18 cellular contexts compared by ENCODE assay signal in the genomic region with DNA sequence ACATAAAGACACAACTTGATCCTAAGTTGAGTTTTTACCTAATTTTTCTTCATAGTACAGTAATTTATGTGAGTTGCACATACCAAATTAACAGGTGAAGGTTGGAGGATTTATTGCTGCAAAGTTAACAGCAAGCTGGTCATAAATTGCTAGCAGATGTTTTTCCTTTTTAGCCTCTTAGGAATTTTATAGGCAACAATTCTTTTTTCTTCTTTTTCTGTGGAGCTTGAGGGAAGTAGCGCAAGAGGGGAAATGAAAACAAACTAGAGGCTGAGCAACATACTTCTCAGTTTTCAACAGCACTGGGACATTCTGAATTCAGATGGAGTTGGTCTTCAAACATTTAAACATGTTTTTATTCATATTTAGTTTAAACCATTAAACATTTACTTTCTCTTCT.
DNase-seq lines count a peak whose midpoint lies in the region; ATAC-seq, FAIRE-seq and TF ChIP-seq lines count a peak whose summit lies in the region.
"Had no signal": no experiment of that assay in that cellular context is flagged by ENCODE, and none has a peak within 500 bp of the region (broad histone marks: within the 10 kb centered on the region; RNA-seq: fewer than 3 reads in every experiment).

No MANE protein-coding gene starts in this region.

- H3K36me3 Mint-ChIP-seq in naive thymus-derived CD4-positive, alpha-beta T cell = peaks cover 17 to 69% (median 32%) of the 10 kb centered on the region in 5 donors

- in situ Hi-C loops in K562 (cut with MboI) = no loop called here

- WGBS in K562 (ENCODE audit: insufficient coverage, low coverage, missing lambda C conversion rate) = 100% methylated on average over 1 of the region's 1 CpG
- no CpG with 5 or more reads among the region's 1 CpG for WGBS in neuronal stem cell (ENCODE audit: extremely low coverage in 2 of 2, insufficient read length in 2 of 2, insufficient replicate concordance in 1 of 2), 2 donors
- WGBS in stomach, 5 donors = 84 to 97% (median 89%) methylated on average over 1 of the region's 1 CpG

- peak; percentile 54 for FAIRE-seq in K562 (lab: Jason Lieb, UNC)
- FAIRE-seq: keratinocyte had no signal

- no peak overlapping the region for H2BK120ac ChIP-seq in neuronal stem cell (ENCODE audit: low read depth, low read length)

- H3K4me2 ChIP-seq in K562 (ENCODE audit: insufficient read depth, low read length) (no peak overlapping the region), neuronal stem cell (ENCODE audit: insufficient read depth, low read length, poor library complexity, severe bottlenecking) (no peak overlapping the region)

- H3K4me3 Mint-ChIP-seq in naive thymus-derived CD4-positive, alpha-beta T cell = no peak overlapping the region
- H3K4me3 Mint-ChIP-seq: brain had no signal

- no peak overlapping the region for H2BK12ac ChIP-seq in neuronal stem cell (ENCODE audit: low read length)

- H3K79me2 ChIP-seq in K562 (ENCODE audit: control insufficient read depth, insufficient read depth, low read length) = no peaks in the 10 kb centered on the region

- POLR2A ChIA-PET in BJ (lab: Charles Lee) = interaction anchor here (0.6 kb wide), 2 partner anchors 173 to 810 kb away, joined by 3 to 4 read pairs; no protein-coding TSS in a partner anchor
- POLR2A ChIA-PET in K562 (lab: Yijun Ruan, JAX) = no interaction called here
- POLR2A ChIA-PET in naive thymus-derived CD4-positive, alpha-beta T cell (lab: Charles Lee) = interaction anchor here (0.8 kb wide), 1 partner anchor 202 kb away, joined by 3 read pairs; no protein-coding TSS in a partner anchor

- no peak overlapping the region for H3K9ac ChIP-seq in K562 (ENCODE audit: insufficient read depth in 1 of 2, low read depth in 2 of 2, low read length in 2 of 2)
- no peak overlapping the region for H3K9ac ChIP-seq in neuronal stem cell (ENCODE audit: low read depth, low read length, poor library complexity)

- H3K36me3 ChIP-seq in BJ (ENCODE audit: control insufficient read depth, insufficient read depth, low read length) (peaks cover 6% of the 10 kb centered on the region), K562 (ENCODE audit: control insufficient read depth, insufficient read depth, low read length) (peaks cover 83% of the 10 kb centered on the region; the same call in 2 of the 3 replicates), neuronal stem cell (replicated peaks in 1 of 2; ENCODE audit: control insufficient read depth in 2 of 2, insufficient read depth in 2 of 2, low read length in 2 of 2) (peaks cover 11 to 66% of the 10 kb centered on the region in 2 donors), stomach (peaks cover 25 to 86% (median 75%) of the 10 kb centered on the region in 4 donors)
- peaks cover 26 to 98% (median 34%) of the 10 kb centered on the region in 3 experiments for H3K36me3 ChIP-seq in naive thymus-derived CD4-positive, alpha-beta T cell (ENCODE audit: control insufficient read depth in 2 of 3, insufficient read depth in 3 of 3, low read length in 3 of 3)

- DNase-seq in BJ (ENCODE audit: low read depth) (peak; percentile 39), HFF-Myc (ENCODE audit: extremely low read depth, low read depth) (peak; percentile 38), K562 (ENCODE audit: extremely low read depth in 1 of 4, low spot score in 3 of 4) (no peak), neuronal stem cell (ENCODE audit: low spot score) (no peak), RKO (ENCODE audit: low spot score) (no peak), stomach (no peak)
- no peak for DNase-seq in naive thymus-derived CD4-positive, alpha-beta T cell
- DNase-seq in stimulated activated CD4-positive, alpha-beta T cell treated with anti-CD3 and anti-CD28 coated beads, Interleukin-15, amount 100 ng/mL, for 24 hours = no peak
- DNase-seq: activated CD4-positive, alpha-beta T cell treated with anti-CD3 and anti-CD28 coated beads, Interleukin-2, amount 50 U/mL, for 1 hour; effector CD4-positive, alpha-beta T cell; GDM1; glutamatergic neuron; NCI-H2029 treated with DMSO at 0.1 percent for 48 hours; T1000; transverse colon had no signal

- no peak for TF ChIP-seq CTCF in BJ (IDR thresholded peaks at IDR 0.05; ENCODE audit: insufficient read depth, low read depth, low read length)
- no peak for TF ChIP-seq CTCF in HFF-Myc (IDR thresholded peaks at IDR 0.05; ENCODE audit: low read depth, low read length, missing control alignments)
- TF ChIP-seq CTCF in K562 (IDR thresholded peaks at IDR 0.05 in 2 of 3, conservative IDR thresholded peaks at IDR 0.05 in 1 of 3; ENCODE audit: insufficient read depth in 2 of 3, low read depth in 1 of 3, low read length in 3 of 3) = no peak
- no peak for TF ChIP-seq CTCF in stomach (IDR thresholded peaks at IDR 0.05)

- H3K4me1 ChIP-seq in K562 (replicated peaks in 1 of 2; ENCODE audit: control insufficient read depth in 2 of 2, insufficient read depth in 2 of 2, low read length in 2 of 2) = no peaks in the 10 kb centered on the region
- no peaks in the 10 kb centered on the region for H3K4me1 ChIP-seq in naive thymus-derived CD4-positive, alpha-beta T cell (ENCODE audit: control insufficient read depth in 2 of 2, insufficient read depth in 2 of 2, low read length in 2 of 2)
- peaks cover 11 to 12% of the 10 kb centered on the region in 2 donors for H3K4me1 ChIP-seq in neuronal stem cell (ENCODE audit: control insufficient read depth in 2 of 2, insufficient read depth in 1 of 2, low read depth in 1 of 2, low read length in 2 of 2)
- H3K4me1 ChIP-seq in stomach = no peaks in the 10 kb centered on the region
- H3K4me1 ChIP-seq: transverse colon had no signal

- H3K9me3 Mint-ChIP-seq in naive thymus-derived CD4-positive, alpha-beta T cell = no peaks in the 10 kb centered on the region

- H3K14ac ChIP-seq in neuronal stem cell (ENCODE audit: low read length) = no peak overlapping the region

- peak overlapping the region in 5 of 9 donors; percentile 8 to 90 (median 57) for H3K27ac Mint-ChIP-seq in naive thymus-derived CD4-positive, alpha-beta T cell

- peaks cover 6 to 34% (median 23%) of the 10 kb centered on the region in 7 donors for H3K4me1 Mint-ChIP-seq in naive thymus-derived CD4-positive, alpha-beta T cell

- H2AK5ac ChIP-seq in neuronal stem cell (ENCODE audit: low read depth, low read length) = no peak overlapping the region

- no peaks in the 10 kb centered on the region for H4K20me1 ChIP-seq in K562 (replicated peaks; ENCODE audit: control insufficient read depth, insufficient read depth, low read length)

- H3K79me1 ChIP-seq in neuronal stem cell (ENCODE audit: low read depth, low read length) = no peaks in the 10 kb centered on the region

- H2AFZ ChIP-seq in K562 (ENCODE audit: low read depth, low read length) = no peak overlapping the region
- no peak overlapping the region for H2AFZ ChIP-seq in neuronal stem cell (ENCODE audit: low read length)

- H3K18ac ChIP-seq in neuronal stem cell (ENCODE audit: low read length) = no peak overlapping the region

- no peak overlapping the region for H3K4me3 ChIP-seq in BJ (ENCODE audit: low read depth, low read length)
- H3K4me3 ChIP-seq in HFF-Myc (replicated peaks; ENCODE audit: low read depth, low read length) = no peak overlapping the region
- H3K4me3 ChIP-seq in K562 = no peak overlapping the region
- no peak overlapping the region for H3K4me3 ChIP-seq in naive thymus-derived CD4-positive, alpha-beta T cell (ENCODE audit: low read length)
- H3K4me3 ChIP-seq in neuronal stem cell (ENCODE audit: low read length in 2 of 2) = no peak overlapping the region
- H3K4me3 ChIP-seq in stomach = no peak overlapping the region
- H3K4me3 ChIP-seq: transverse colon had no signal

- no peak overlapping the region for H2BK15ac ChIP-seq in neuronal stem cell (ENCODE audit: low read length)

- no peak overlapping the region for H3K4ac ChIP-seq in neuronal stem cell (ENCODE audit: low read length)

- H3K27me3 ChIP-seq in BJ (ENCODE audit: control insufficient read depth, insufficient read depth, low read length) (no peaks in the 10 kb centered on the region), K562 (ENCODE audit: control insufficient read depth in 2 of 2, insufficient read depth in 2 of 2, low read length in 2 of 2) (no peaks in the 10 kb centered on the region), neuronal stem cell (ENCODE audit: control insufficient read depth in 3 of 3, insufficient read depth in 3 of 3, low read depth in 1 of 3, low read length in 3 of 3) (no peaks in the 10 kb centered on the region), stomach (no peaks in the 10 kb centered on the region)
- no peaks in the 10 kb centered on the region for H3K27me3 ChIP-seq in naive thymus-derived CD4-positive, alpha-beta T cell (ENCODE audit: control insufficient read depth in 2 of 2, insufficient read depth in 2 of 2, low read length in 2 of 2)
- H3K27me3 ChIP-seq: transverse colon had no signal

- H2BK5ac ChIP-seq in neuronal stem cell (ENCODE audit: low read length) = no peak overlapping the region

- no peak for TF ChIP-seq RAD21 in K562 (CRISPR knock-in tag; conservative IDR thresholded peaks at IDR 0.05 in 1 of 2, IDR thresholded peaks at IDR 0.05 in 1 of 2)

- H3K27me3 Mint-ChIP-seq in naive thymus-derived CD4-positive, alpha-beta T cell = no peaks in the 10 kb centered on the region
- H3K27me3 Mint-ChIP-seq: brain had no signal

- intact Hi-C loops in K562 (cut with micrococcal nuclease) = no loop called here
- intact Hi-C loops in naive thymus-derived CD4-positive, alpha-beta T cell (cut with micrococcal nuclease) = no loop called here
- intact Hi-C loops in stomach (cut with DNase I; ENCODE audit: low total_unique reads) = no loop called here

- no peak for ATAC-seq in K562
- ATAC-seq in naive thymus-derived CD4-positive, alpha-beta T cell = no peak
- ATAC-seq: Right ventricle myocardium inferior had no signal

- no TSS peak for BruUV-seq in K562 (replicated peaks; lab: Mats Ljungman, UMichigan)

- H3K27ac ChIP-seq in K562 (ENCODE audit: extremely low read depth, low read depth, low read length) (no peak overlapping the region), neuronal stem cell (replicated peaks; ENCODE audit: low read length) (no peak overlapping the region), stomach (no peak overlapping the region)
- no peak overlapping the region for H3K27ac ChIP-seq in naive thymus-derived CD4-positive, alpha-beta T cell (ENCODE audit: low read depth, low read length)
- H3K27ac ChIP-seq: transverse colon had no signal

- no peaks in the 10 kb centered on the region for H3K9me1 ChIP-seq in K562 (ENCODE audit: control insufficient read depth, insufficient read depth, low read length)

- no peak overlapping the region for H4K8ac ChIP-seq in neuronal stem cell (ENCODE audit: low read depth, low read length)

- no peak overlapping the region for H4K91ac ChIP-seq in neuronal stem cell (ENCODE audit: low read depth, low read length, poor library complexity)

- H3K9me3 ChIP-seq in K562 (replicated peaks; ENCODE audit: control insufficient read depth, insufficient read depth, low read depth, low read length) (no peaks in the 10 kb centered on the region), neuronal stem cell (replicated peaks in 1 of 2; ENCODE audit: control insufficient read depth in 2 of 2, insufficient read depth in 1 of 2, low read depth in 1 of 2, low read length in 2 of 2) (peaks cover 2 to 3% of the 10 kb centered on the region in 2 donors), stomach (no peaks in the 10 kb centered on the region)
- H3K9me3 ChIP-seq in naive thymus-derived CD4-positive, alpha-beta T cell (ENCODE audit: control insufficient read depth in 2 of 3, low read length in 3 of 3) = no peaks in the 10 kb centered on the region
- H3K9me3 ChIP-seq: transverse colon had no signal

- CTCF ChIA-PET in BJ (lab: Yijun Ruan, JAX) (interaction anchor here (0.8 to 1.8 kb wide), 2 partner anchors 14 to 130 kb away, joined by 3 to 5 read pairs; no protein-coding TSS in a partner anchor), K562 (lab: Yijun Ruan, JAX; ENCODE audit: low intra/inter-chr PET ratio) (no interaction called here)
- CTCF ChIA-PET in naive thymus-derived CD4-positive, alpha-beta T cell (lab: Charles Lee) = interaction anchor here (0.6 kb wide), 1 partner anchor 41 kb away, joined by 4 read pairs; no protein-coding TSS in a partner anchor

- H3K23ac ChIP-seq in neuronal stem cell (ENCODE audit: low read depth, low read length, poor library complexity) = no peak overlapping the region

- TF ChIP-seq POLR2A in K562 (conservative IDR thresholded peaks at IDR 0.05) (no peak), stomach (IDR thresholded peaks at IDR 0.05) (no peak)

- TF ChIP-seq EP300 in K562 (IDR thresholded peaks at IDR 0.05; ENCODE audit: low read length) (no peak), stomach (IDR thresholded peaks at IDR 0.05) (no peak)

Comparison
In these comparisons a context has a peak if more than half of its experiments do, and no peak if none do; other contexts are left out.
1. DNase-seq: peak in BJ (single experiment) and HFF-Myc (single experiment); none in K562 (0 of 4), naive thymus-derived CD4-positive, alpha-beta T cell (0 of 9), stimulated activated CD4-positive, alpha-beta T cell treated with anti-CD3 and anti-CD28 coated beads, Interleukin-15, amount 100 ng/mL, for 24 hours (single experiment), neuronal stem cell (single experiment), RKO (single experiment) and stomach (single experiment).